In the genomic region with DNA sequence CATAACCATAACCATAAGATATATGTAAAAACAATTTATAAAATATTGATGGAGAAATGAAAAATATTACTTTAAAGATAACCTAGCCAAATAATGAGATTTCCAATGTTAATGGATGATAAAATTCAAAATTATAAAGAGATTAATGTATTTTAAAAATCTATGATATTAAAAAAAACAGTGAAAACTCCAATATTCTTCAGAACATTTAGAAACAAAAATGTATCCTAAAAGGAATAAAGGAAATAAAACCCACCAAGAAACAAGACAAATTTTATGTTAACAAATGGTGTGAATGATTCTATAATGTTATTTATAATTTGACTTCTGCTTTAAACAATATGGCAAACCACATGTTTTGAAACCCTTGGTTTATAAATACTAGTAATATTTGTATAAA, we compare ENCODE assay signal across 26 cellular contexts.
"Had no signal": no experiment of that assay in that cellular context is flagged by ENCODE, and none has a peak within 500 bp of the region (broad histone marks: within the 10 kb centered on the region; RNA-seq: fewer than 3 reads in every experiment).

No MANE protein-coding gene starts in this region.

- H3K36me3 Mint-ChIP-seq: activated naive CD4-positive, alpha-beta T cell treated with anti-CD3 and anti-CD28 coated beads, Interleukin-2, amount 10 ng/mL, durations not matched to agents 7 days and 5 days; activated naive CD8-positive, alpha-beta T cell treated with anti-CD3 and anti-CD28 coated beads for 36 hours had no signal

- H3K27ac ChIP-seq: brain microvascular endothelial cell, cardiac muscle cell, RWPE1, SJCRH30 had no signal

- H3K4me3 ChIP-seq: cardiac muscle cell, MG63, SJCRH30 had no signal

- H3K27me3 Mint-ChIP-seq: activated naive CD4-positive, alpha-beta T cell treated with anti-CD3 and anti-CD28 coated beads, Interleukin-2, amount 10 ng/mL, durations not matched to agents 7 days and 5 days; activated naive CD8-positive, alpha-beta T cell treated with anti-CD3 and anti-CD28 coated beads for 36 hours; activated T-helper 17 cell treated with anti-CD3 and anti-CD28 coated beads, Interleukin-2, amount 50 U/mL, for 72 hours had no signal

- H3K36me3 ChIP-seq: brain microvascular endothelial cell, cardiac muscle cell, MG63, SJCRH30 had no signal

- H3K9me3 Mint-ChIP-seq: activated naive CD4-positive, alpha-beta T cell treated with anti-CD3 and anti-CD28 coated beads, Interleukin-2, amount 10 ng/mL, durations not matched to agents 7 days and 5 days; activated naive CD8-positive, alpha-beta T cell treated with anti-CD3 and anti-CD28 coated beads for 36 hours had no signal

- DNase-seq: activated CD4-positive, alpha-beta T cell treated with anti-CD3 and anti-CD28 coated beads for 48 hours; activated CD4-positive, alpha-beta T cell treated with anti-CD3 and anti-CD28 coated beads, Interleukin-2, amount 50 U/mL, for 48 hours; activated gamma-delta T cell; activated naive CD4-positive, alpha-beta T cell treated with anti-CD3 and anti-CD28 coated beads, Interleukin-2, amount 10 ng/mL, durations not matched to agents 7 days and 5 days; activated naive CD8-positive, alpha-beta T cell treated with anti-CD3 and anti-CD28 coated beads for 36 hours; activated T-cell treated with anti-CD3 and anti-CD28 coated beads, Interleukin-2, amount 50 U/mL, for 4 hours; brain microvascular endothelial cell; IMR-90; KG1; MG63; MV-4-11; NCI-H1092 treated with DMSO at 0.1 percent for 48 hours; NCI-H1436; NCI-H1694 treated with DMSO at 0.1 percent for 48 hours; NCI-H2029 treated with DMSO at 0.1 percent for 48 hours; NCI-H446; NCI-H524; Right ventricle myocardium superior; SJCRH30; SK-N-SH; SW 1271 had no signal

- H3K4me3 Mint-ChIP-seq: activated naive CD4-positive, alpha-beta T cell treated with anti-CD3 and anti-CD28 coated beads, Interleukin-2, amount 10 ng/mL, durations not matched to agents 7 days and 5 days; activated naive CD8-positive, alpha-beta T cell treated with anti-CD3 and anti-CD28 coated beads for 36 hours; activated T-cell treated with anti-CD3 and anti-CD28 coated beads, Interleukin-2, amount 50 U/mL, for 4 hours; activated T-helper 17 cell treated with anti-CD3 and anti-CD28 coated beads, Interleukin-2, amount 50 U/mL, for 72 hours had no signal

- H3K9me3 ChIP-seq: MG63, SJCRH30, SK-N-SH had no signal

- H3K4me2 ChIP-seq: SK-N-SH had no signal

- H3K27ac Mint-ChIP-seq: activated naive CD4-positive, alpha-beta T cell treated with anti-CD3 and anti-CD28 coated beads, Interleukin-2, amount 10 ng/mL, durations not matched to agents 7 days and 5 days; activated naive CD8-positive, alpha-beta T cell treated with anti-CD3 and anti-CD28 coated beads for 36 hours; activated T-helper 17 cell treated with anti-CD3 and anti-CD28 coated beads, Interleukin-2, amount 50 U/mL, for 72 hours had no signal

- H3K4me1 Mint-ChIP-seq: activated naive CD4-positive, alpha-beta T cell treated with anti-CD3 and anti-CD28 coated beads, Interleukin-2, amount 10 ng/mL, durations not matched to agents 7 days and 5 days; activated naive CD8-positive, alpha-beta T cell treated with anti-CD3 and anti-CD28 coated beads for 36 hours; activated T-helper 17 cell treated with anti-CD3 and anti-CD28 coated beads, Interleukin-2, amount 50 U/mL, for 72 hours had no signal

- H3K9ac ChIP-seq: SK-N-SH had no signal

- ATAC-seq: activated CD4-positive, CD25-positive, alpha-beta regulatory T cell treated with anti-CD3 and anti-CD28 coated beads, Interleukin-2, amount 50 U/mL, for 24 hours; activated T-cell treated with anti-CD3 and anti-CD28 coated beads, Interleukin-2, amount 50 U/mL, for 4 hours; activated T-helper 17 cell treated with anti-CD3 and anti-CD28 coated beads, Interleukin-2, amount 50 U/mL, for 72 hours; Panc1 had no signal

- H3K4me1 ChIP-seq: SJCRH30 had no signal

- H3K27me3 ChIP-seq: brain microvascular endothelial cell, cardiac muscle cell, MG63, SJCRH30 had no signal
